In the genomic region with DNA sequence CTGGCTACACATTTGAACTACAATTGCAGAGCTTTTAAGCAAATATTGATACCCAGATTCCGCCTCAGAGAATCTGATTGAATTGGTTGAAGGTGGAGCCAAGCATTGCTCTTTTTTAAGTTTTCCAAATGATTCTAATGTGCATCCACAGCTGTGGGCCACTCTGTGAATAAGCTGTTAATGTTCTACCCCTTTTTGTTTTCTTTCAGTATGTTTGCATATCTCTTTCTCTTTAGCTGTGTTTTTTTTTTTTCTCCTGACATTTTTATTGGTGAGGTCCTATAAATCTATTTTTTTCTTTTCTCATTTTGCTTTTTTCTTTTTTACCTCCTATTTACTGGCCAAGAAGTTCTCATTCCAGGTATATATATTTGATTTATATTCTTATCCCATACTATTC, we compare ENCODE assay signal across 16 cellular contexts.
"Had no signal": no experiment of that assay in that cellular context is flagged by ENCODE, and none has a peak within 500 bp of the region (broad histone marks: within the 10 kb centered on the region; RNA-seq: fewer than 3 reads in every experiment).

No MANE protein-coding gene starts in this region.

- H3K9me3 Mint-ChIP-seq: activated T-cell treated with anti-CD3 and anti-CD28 coated beads, Interleukin-2, amount 50 U/mL, for 24 hours; brain; central memory CD8-positive, alpha-beta T cell had no signal

- H3K4me3 ChIP-seq: lower lobe of right lung, right atrium auricular region had no signal

- H3K36me3 ChIP-seq: lower lobe of right lung, neutrophil, right atrium auricular region had no signal

- H3K4me1 Mint-ChIP-seq: activated CD8-positive, alpha-beta memory T cell treated with anti-CD3 and anti-CD28 coated beads, Interleukin-2, amount 10 ng/mL, durations not matched to agents 7 days and 5 days; central memory CD8-positive, alpha-beta T cell had no signal

- H3K9me3 ChIP-seq: lower lobe of right lung, neutrophil, right atrium auricular region had no signal

- H3K36me3 Mint-ChIP-seq: activated CD8-positive, alpha-beta memory T cell treated with anti-CD3 and anti-CD28 coated beads, Interleukin-2, amount 10 ng/mL, durations not matched to agents 7 days and 5 days; activated naive CD8-positive, alpha-beta T cell had no signal

- H3K27ac ChIP-seq: lower lobe of right lung, neutrophil, right atrium auricular region had no signal

- H3K4me3 Mint-ChIP-seq: activated CD8-positive, alpha-beta memory T cell treated with anti-CD3 and anti-CD28 coated beads, Interleukin-2, amount 10 ng/mL, durations not matched to agents 7 days and 5 days; activated naive CD8-positive, alpha-beta T cell; activated T-cell treated with anti-CD3 and anti-CD28 coated beads, Interleukin-2, amount 50 U/mL, for 24 hours; central memory CD8-positive, alpha-beta T cell had no signal

- H3K27me3 Mint-ChIP-seq: activated CD8-positive, alpha-beta memory T cell treated with anti-CD3 and anti-CD28 coated beads, Interleukin-2, amount 10 ng/mL, durations not matched to agents 7 days and 5 days; activated naive CD8-positive, alpha-beta T cell; activated T-cell treated with anti-CD3 and anti-CD28 coated beads, Interleukin-2, amount 50 U/mL, for 24 hours; central memory CD8-positive, alpha-beta T cell had no signal

- H3K4me1 ChIP-seq: lower lobe of right lung, right atrium auricular region had no signal

- H3K27ac Mint-ChIP-seq: activated CD8-positive, alpha-beta memory T cell treated with anti-CD3 and anti-CD28 coated beads, Interleukin-2, amount 10 ng/mL, durations not matched to agents 7 days and 5 days; activated naive CD8-positive, alpha-beta T cell; activated T-cell treated with anti-CD3 and anti-CD28 coated beads, Interleukin-2, amount 50 U/mL, for 24 hours had no signal

- H3K27me3 ChIP-seq: neutrophil, right atrium auricular region had no signal

- DNase-seq: activated CD4-positive, alpha-beta T cell treated with anti-CD3 and anti-CD28 coated beads, Interleukin-2, amount 50 U/mL, for 48 hours; activated CD4-positive, CD25-positive, alpha-beta regulatory T cell treated with anti-CD3 and anti-CD28 coated beads, Interleukin-2, amount 50 U/mL, for 72 hours; activated CD8-positive, alpha-beta memory T cell treated with anti-CD3 and anti-CD28 coated beads, Interleukin-2, amount 10 ng/mL, durations not matched to agents 7 days and 5 days; activated effector memory CD4-positive, alpha-beta T cell treated with anti-CD3 and anti-CD28 coated beads, Interleukin-2, amount 50 U/mL, for 16 hours; activated T-cell treated with anti-CD3 and anti-CD28 coated beads, Interleukin-2, amount 50 U/mL, for 24 hours; amygdala; cortex of kidney; effector CD8-positive, alpha-beta T cell; lower lobe of right lung; midbrain; small intestine had no signal
